Comparison of ENCODE assay signal across 2 cellular contexts in the genomic region with DNA sequence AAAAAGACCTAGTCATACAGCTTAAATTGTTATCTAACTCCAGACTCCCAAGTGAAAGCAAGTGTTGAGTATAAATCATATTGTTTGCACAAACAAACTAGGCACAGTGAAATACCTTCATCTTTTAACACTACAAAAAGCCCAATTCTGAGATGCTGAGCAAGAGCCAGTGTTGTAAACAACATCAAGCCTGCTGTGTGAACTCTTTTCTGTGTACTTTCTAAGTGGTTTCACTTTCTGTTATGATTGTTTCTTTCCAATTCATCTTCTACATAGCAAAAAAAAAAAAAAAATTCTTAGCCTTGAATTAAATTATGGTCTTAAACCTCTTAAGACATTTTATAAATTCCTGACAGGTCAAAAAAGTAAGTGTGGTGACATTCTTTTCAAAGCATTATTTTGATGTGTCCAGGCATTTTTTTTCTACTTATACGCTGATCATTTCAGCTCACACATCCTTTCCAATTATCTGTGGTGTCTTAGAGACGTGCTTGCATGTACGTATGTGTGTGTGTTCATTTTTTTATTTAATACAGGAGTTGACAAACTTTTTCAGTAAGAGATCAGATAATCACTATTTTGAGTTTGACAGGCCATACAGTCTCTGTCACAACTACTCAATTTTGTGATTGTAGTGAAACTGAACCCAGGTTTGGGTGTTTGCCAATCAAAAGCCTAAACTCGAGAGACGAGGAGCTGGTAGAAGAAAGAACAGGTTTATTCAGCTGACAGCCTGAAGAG.
TF ChIP-seq lines count a peak whose summit lies in the region.

No MANE protein-coding gene starts in this region.

TF ChIP-seq in SK-N-SH, 30 proteins besides CTCF, POLR2A, EP300 and RAD21 (continued from another document):
- TF ChIP-seq, protein P1, sequence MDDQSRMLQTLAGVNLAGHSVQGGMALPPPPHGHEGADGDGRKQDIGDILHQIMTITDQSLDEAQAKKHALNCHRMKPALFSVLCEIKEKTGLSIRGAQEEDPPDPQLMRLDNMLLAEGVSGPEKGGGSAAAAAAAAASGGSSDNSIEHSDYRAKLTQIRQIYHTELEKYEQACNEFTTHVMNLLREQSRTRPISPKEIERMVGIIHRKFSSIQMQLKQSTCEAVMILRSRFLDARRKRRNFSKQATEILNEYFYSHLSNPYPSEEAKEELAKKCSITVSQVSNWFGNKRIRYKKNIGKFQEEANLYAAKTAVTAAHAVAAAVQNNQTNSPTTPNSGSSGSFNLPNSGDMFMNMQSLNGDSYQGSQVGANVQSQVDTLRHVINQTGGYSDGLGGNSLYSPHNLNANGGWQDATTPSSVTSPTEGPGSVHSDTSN (IDR thresholded peaks at IDR 0.05) = no peak
- TF ChIP-seq GATA2 (CRISPR knock-in tag; IDR thresholded peaks at IDR 0.05) (no peak), FOXJ3 (CRISPR knock-in tag; IDR thresholded peaks at IDR 0.05) (no peak), TEAD4 (IDR thresholded peaks at IDR 0.05; ENCODE audit: borderline replicate concordance, insufficient read depth) (no peak), FOSL2 (IDR thresholded peaks at IDR 0.05; ENCODE audit: borderline replicate concordance, low read depth) (no peak)
TF ChIP-seq in SK-N-SH: peak in this region for 0.

TF ChIP-seq in SK-N-SH treated with all-trans-retinoic acid at 6 μM for 48 hours, 23 proteins besides CTCF, POLR2A, EP300 and RAD21 (continued from another document):
- no peak for TF ChIP-seq ARNTL (CRISPR knock-in tag; IDR thresholded peaks at IDR 0.05; ENCODE audit: borderline replicate concordance, low read depth)
- TF ChIP-seq RARB (CRISPR knock-in tag; IDR thresholded peaks at IDR 0.05) = no peak
- no peak for TF ChIP-seq ZNF565 (CRISPR knock-in tag; conservative IDR thresholded peaks at IDR 0.05; ENCODE audit: low read depth)
- TF ChIP-seq ZNF70 (CRISPR knock-in tag; IDR thresholded peaks at IDR 0.05) = no peak
- no peak for TF ChIP-seq ZFP3 (CRISPR knock-in tag; IDR thresholded peaks at IDR 0.05)
- TF ChIP-seq OSR1 (CRISPR knock-in tag; IDR thresholded peaks at IDR 0.05) = no peak
- no peak for TF ChIP-seq TCF4 (CRISPR knock-in tag; IDR thresholded peaks at IDR 0.05; ENCODE audit: borderline replicate concordance)
- no peak for TF ChIP-seq ZNF8 (CRISPR knock-in tag; IDR thresholded peaks at IDR 0.05)
- TF ChIP-seq PPARA (CRISPR knock-in tag; IDR thresholded peaks at IDR 0.05; ENCODE audit: borderline replicate concordance) = no peak
- TF ChIP-seq, protein P2, sequence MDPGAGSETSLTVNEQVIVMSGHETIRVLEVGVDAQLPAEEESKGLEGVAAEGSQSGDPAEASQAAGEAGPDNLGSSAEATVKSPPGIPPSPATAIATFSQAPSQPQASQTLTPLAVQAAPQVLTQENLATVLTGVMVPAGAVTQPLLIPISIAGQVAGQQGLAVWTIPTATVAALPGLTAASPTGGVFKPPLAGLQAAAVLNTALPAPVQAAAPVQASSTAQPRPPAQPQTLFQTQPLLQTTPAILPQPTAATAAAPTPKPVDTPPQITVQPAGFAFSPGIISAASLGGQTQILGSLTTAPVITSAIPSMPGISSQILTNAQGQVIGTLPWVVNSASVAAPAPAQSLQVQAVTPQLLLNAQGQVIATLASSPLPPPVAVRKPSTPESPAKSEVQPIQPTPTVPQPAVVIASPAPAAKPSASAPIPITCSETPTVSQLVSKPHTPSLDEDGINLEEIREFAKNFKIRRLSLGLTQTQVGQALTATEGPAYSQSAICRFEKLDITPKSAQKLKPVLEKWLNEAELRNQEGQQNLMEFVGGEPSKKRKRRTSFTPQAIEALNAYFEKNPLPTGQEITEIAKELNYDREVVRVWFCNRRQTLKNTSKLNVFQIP (CRISPR knock-in tag; IDR thresholded peaks at IDR 0.05; ENCODE audit: borderline replicate concordance, low read depth) = no peak
- TF ChIP-seq GLIS3 (CRISPR knock-in tag; IDR thresholded peaks at IDR 0.05) = no peak
- TF ChIP-seq, protein P3, sequence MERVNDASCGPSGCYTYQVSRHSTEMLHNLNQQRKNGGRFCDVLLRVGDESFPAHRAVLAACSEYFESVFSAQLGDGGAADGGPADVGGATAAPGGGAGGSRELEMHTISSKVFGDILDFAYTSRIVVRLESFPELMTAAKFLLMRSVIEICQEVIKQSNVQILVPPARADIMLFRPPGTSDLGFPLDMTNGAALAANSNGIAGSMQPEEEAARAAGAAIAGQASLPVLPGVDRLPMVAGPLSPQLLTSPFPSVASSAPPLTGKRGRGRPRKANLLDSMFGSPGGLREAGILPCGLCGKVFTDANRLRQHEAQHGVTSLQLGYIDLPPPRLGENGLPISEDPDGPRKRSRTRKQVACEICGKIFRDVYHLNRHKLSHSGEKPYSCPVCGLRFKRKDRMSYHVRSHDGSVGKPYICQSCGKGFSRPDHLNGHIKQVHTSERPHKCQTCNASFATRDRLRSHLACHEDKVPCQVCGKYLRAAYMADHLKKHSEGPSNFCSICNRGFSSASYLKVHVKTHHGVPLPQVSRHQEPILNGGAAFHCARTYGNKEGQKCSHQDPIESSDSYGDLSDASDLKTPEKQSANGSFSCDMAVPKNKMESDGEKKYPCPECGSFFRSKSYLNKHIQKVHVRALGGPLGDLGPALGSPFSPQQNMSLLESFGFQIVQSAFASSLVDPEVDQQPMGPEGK (CRISPR knock-in tag; IDR thresholded peaks at IDR 0.05; ENCODE audit: borderline replicate concordance) = no peak
